Comparison of ENCODE assay signal across 15 cellular contexts in genomic region chr2:27903649-27904544, GRCh38. TPM values are rescaled to one million over a fixed set of nuclear protein-coding genes. Genes with fewer than 3 reads are reported as not detected.
DNase-seq lines count a peak whose midpoint lies in the region; ATAC-seq and TF ChIP-seq lines count a peak whose summit lies in the region.
"Had no signal": no experiment of that assay in that cellular context is flagged by ENCODE, and none has a peak within 500 bp of the region (broad histone marks: within the 10 kb centered on the region; RNA-seq: fewer than 3 reads in every experiment).

No MANE protein-coding gene starts in this region.

- no peaks in the 10 kb centered on the region for H3K9me2 ChIP-seq in hepatocyte (replicated peaks; ENCODE audit: insufficient read depth)

- H3K4me2 ChIP-seq in hepatocyte = no peak overlapping the region
- H3K4me2 ChIP-seq: BLaER1 had no signal

- H3K36me3 ChIP-seq in CD4-positive, CD25-positive, alpha-beta regulatory T cell (ENCODE audit: control insufficient read depth, insufficient read depth, low read length) = peaks cover 10% of the 10 kb centered on the region
- no peaks in the 10 kb centered on the region for H3K36me3 ChIP-seq in hepatocyte (replicated peaks; ENCODE audit: insufficient read depth, low read depth)
- H3K36me3 ChIP-seq: ovary had no signal

- H3K4me1 Mint-ChIP-seq in CD4-positive, CD25-positive, alpha-beta regulatory T cell = peaks cover 16 to 60% (median 42%) of the 10 kb centered on the region in 4 donors
- H3K4me1 Mint-ChIP-seq in progenitor cell of endocrine pancreas (ENCODE audit: low read depth) = no peaks in the 10 kb centered on the region

- no peaks in the 10 kb centered on the region for H3K27me3 ChIP-seq in CD4-positive, CD25-positive, alpha-beta regulatory T cell (ENCODE audit: control insufficient read depth, insufficient read depth, low read length)
- no peaks in the 10 kb centered on the region for H3K27me3 ChIP-seq in hepatocyte
- H3K27me3 ChIP-seq: BLaER1, ovary had no signal

- peaks cover 44% of the 10 kb centered on the region for H3K36me3 Mint-ChIP-seq in CD4-positive, CD25-positive, alpha-beta regulatory T cell
- H3K36me3 Mint-ChIP-seq in progenitor cell of endocrine pancreas (ENCODE audit: insufficient read depth) = peaks cover 4% of the 10 kb centered on the region

- peak overlapping the region in 2 of 3 donors; percentile 42 to 52 for H3K27ac Mint-ChIP-seq in CD4-positive, CD25-positive, alpha-beta regulatory T cell
- no peak overlapping the region for H3K27ac Mint-ChIP-seq in progenitor cell of endocrine pancreas

- H3K79me2 ChIP-seq in hepatocyte = peaks cover 5% of the 10 kb centered on the region

- no peak for DNase-seq in CD4-positive, CD25-positive, alpha-beta regulatory T cell
- DNase-seq in HUDEP-2 (lab: John Stamatoyannopoulos, UW; ENCODE audit: unreplicated experiment in 76 of 76) (peak in 48 of 76 experiments; percentile 2 to 69 (median 34)), astrocyte of the hippocampus (ENCODE audit: low read depth, low spot score) (peak; percentile 53), left colon (no peak), progenitor cell of endocrine pancreas (ENCODE audit: low spot score, unreplicated experiment) (no peak), hepatocyte (ENCODE audit: low spot score) (no peak)
- no peak for DNase-seq in activated CD8-positive, alpha-beta memory T cell treated with anti-CD3 and anti-CD28 coated beads, Interleukin-2, amount 50 U/mL, for 4 hours
- DNase-seq: lower lobe of right lung, NCI-H524 treated with DMSO at 0.1 percent for 48 hours, ovary had no signal

- intact Hi-C loops in left colon (cut with DNase I, micrococcal nuclease) = no loop called here

- no peak for TF ChIP-seq CTCF in progenitor cell of endocrine pancreas (IDR thresholded peaks at IDR 0.05; ENCODE audit: unreplicated experiment)
- TF ChIP-seq CTCF in hepatocyte (IDR thresholded peaks at IDR 0.05; ENCODE audit: poor library complexity) = no peak

- H3K4me3 Mint-ChIP-seq in CD4-positive, CD25-positive, alpha-beta regulatory T cell = no peak overlapping the region
- no peak overlapping the region for H3K4me3 Mint-ChIP-seq in progenitor cell of endocrine pancreas (ENCODE audit: low read depth)

- no peaks in the 10 kb centered on the region for H3K27me3 Mint-ChIP-seq in CD4-positive, CD25-positive, alpha-beta regulatory T cell
- H3K27me3 Mint-ChIP-seq in progenitor cell of endocrine pancreas = no peaks in the 10 kb centered on the region

- WGBS in hepatocyte (ENCODE audit: low lambda C conversion rate, missing lambda C conversion rate) = 84% methylated on average over 11 of the region's 11 CpGs

- peaks cover 6% of the 10 kb centered on the region for H3K4me1 ChIP-seq in CD4-positive, CD25-positive, alpha-beta regulatory T cell (ENCODE audit: control insufficient read depth, insufficient read depth, low read length, poor library complexity, severe bottlenecking)
- no peaks in the 10 kb centered on the region for H3K4me1 ChIP-seq in hepatocyte (ENCODE audit: insufficient read depth)
- H3K4me1 ChIP-seq: BLaER1 had no signal

- ATAC-seq in CD4-positive, CD25-positive, alpha-beta regulatory T cell (ENCODE audit: low read depth in 2 of 2) = no peak
- ATAC-seq in left colon = peak; percentile 69
- no peak for ATAC-seq in GM18498 (IDR thresholded peaks at IDR 0.05; ENCODE audit: unreplicated experiment)
- ATAC-seq: lower lobe of right lung, Right ventricle myocardium inferior had no signal

- H3K27ac ChIP-seq in CD4-positive, CD25-positive, alpha-beta regulatory T cell (ENCODE audit: insufficient read depth, low read length, poor library complexity, severe bottlenecking) = no peak overlapping the region
- H3K27ac ChIP-seq in hepatocyte = no peak overlapping the region
- H3K27ac ChIP-seq: BLaER1, coronary artery, HL-60, lower lobe of right lung, ovary had no signal

- peaks cover 0 to 3% (median 0%) of the 10 kb centered on the region in 7 donors for H3K9me3 Mint-ChIP-seq in CD4-positive, CD25-positive, alpha-beta regulatory T cell
- no peaks in the 10 kb centered on the region for H3K9me3 Mint-ChIP-seq in progenitor cell of endocrine pancreas (ENCODE audit: low read depth)

- H3K4me3 ChIP-seq in CD4-positive, CD25-positive, alpha-beta regulatory T cell (ENCODE audit: low read depth, low read length) = no peak overlapping the region
- H3K4me3 ChIP-seq in hepatocyte = no peak overlapping the region
- H3K4me3 ChIP-seq: BLaER1, coronary artery, lower lobe of right lung, ovary had no signal

- no peaks in the 10 kb centered on the region for H4K20me1 ChIP-seq in hepatocyte (ENCODE audit: insufficient read depth, poor library complexity, severe bottlenecking)

- H2AFZ ChIP-seq in hepatocyte = no peak overlapping the region

- H3K9me3 ChIP-seq in CD4-positive, CD25-positive, alpha-beta regulatory T cell (ENCODE audit: control insufficient read depth in 2 of 2, low read length in 2 of 2) = no peaks in the 10 kb centered on the region
- no peaks in the 10 kb centered on the region for H3K9me3 ChIP-seq in hepatocyte (ENCODE audit: low read depth)
- H3K9me3 ChIP-seq: BLaER1, lower lobe of right lung, ovary had no signal

RNA-seq across cellular contexts. Expression of gene BABAM2, which starts 13.4 kb away (rescaled TPM):
- total RNA-seq in CD4-positive, CD25-positive, alpha-beta regulatory T cell = 42.9 TPM
- polyA plus RNA-seq in CD4-positive, CD25-positive, alpha-beta regulatory T cell = 10 to 100 TPM; 53.9 to 70.0 (median 58.8) TPM
- 10 to 100 TPM; 35.3 to 39.3 TPM for total RNA-seq in left colon
- 37.1 and 37.6 TPM in 2 replicates for total RNA-seq in progenitor cell of endocrine pancreas
- 28.8 and 30.8 TPM in 2 replicates for total RNA-seq in hepatocyte
- 43.6 and 49.4 TPM in 2 replicates for polyA plus RNA-seq in hepatocyte

RNA-seq across cellular contexts. Expression of gene RBKS, which starts 13.7 kb away (rescaled TPM):
- total RNA-seq in CD4-positive, CD25-positive, alpha-beta regulatory T cell = 25.3 TPM
- polyA plus RNA-seq in CD4-positive, CD25-positive, alpha-beta regulatory T cell = 1 to 10 TPM; 3.7 to 4.2 (median 3.9) TPM
- 10 to 100 TPM in 1 of 2 donors, 1 to 10 TPM in 1; 8.2 to 11.1 TPM for total RNA-seq in left colon
- 5.0 and 5.4 TPM in 2 replicates for total RNA-seq in progenitor cell of endocrine pancreas
- total RNA-seq in hepatocyte = 5.5 and 6.7 TPM in 2 replicates
- polyA plus RNA-seq in hepatocyte = 6.0 and 7.2 TPM in 2 replicates

Comparison
In these comparisons a context has a peak if more than half of its experiments do, and no peak if none do; other contexts are left out.
1. DNase-seq: peak in HUDEP-2 (48 of 76) and astrocyte of the hippocampus (single experiment); none in CD4-positive, CD25-positive, alpha-beta regulatory T cell (0 of 3), left colon (0 of 2), progenitor cell of endocrine pancreas (single experiment), activated CD8-positive, alpha-beta memory T cell treated with anti-CD3 and anti-CD28 coated beads, Interleukin-2, amount 50 U/mL, for 4 hours (single experiment) and hepatocyte (single experiment).